Comparison of ENCODE assay signal across 1 cellular context in genomic region chr16:66660422-66661209, GRCh38.
A peak's percentile ranks its signal among the peaks of the same experiment; 100 is the strongest.
TF ChIP-seq lines count a peak whose summit lies in the region.

No MANE protein-coding gene starts in this region.

TF ChIP-seq in K562, 482 proteins besides CTCF, POLR2A, EP300 and RAD21 (continued from another document and continues in another):
- TF ChIP-seq MGA (IDR thresholded peaks at IDR 0.05) (no peak), ZNF311 (CRISPR knock-in tag; IDR thresholded peaks at IDR 0.05) (no peak), ZNF395 (CRISPR knock-in tag; IDR thresholded peaks at IDR 0.05) (no peak), TBP (optimal IDR thresholded peaks at IDR 0.05; ENCODE audit: low read depth, low read length) (peak; percentile 57), ZNF316 (IDR thresholded peaks at IDR 0.05) (peak; percentile 99), PTRF (tag; IDR thresholded peaks at IDR 0.05) (no peak), FOS (IDR thresholded peaks at IDR 0.05; ENCODE audit: extremely low read depth, insufficient read length) (no peak), DEAF1 (CRISPR knock-in tag; IDR thresholded peaks at IDR 0.05) (no peak), NR2C2 (CRISPR knock-in tag; IDR thresholded peaks at IDR 0.05) (no peak), NR2C2 (tag; IDR thresholded peaks at IDR 0.05) (no peak; the same call in 1 of the 2 replicates), MIER1 (IDR thresholded peaks at IDR 0.05; ENCODE audit: low read depth) (no peak), ARID4B (CRISPR knock-in tag; IDR thresholded peaks at IDR 0.05) (no peak), ZEB2 (IDR thresholded peaks at IDR 0.05) (no peak), RBFOX2 (IDR thresholded peaks at IDR 0.05; ENCODE audit: low read depth, low read length) (no peak), POLR2H (tag; IDR thresholded peaks at IDR 0.05; ENCODE audit: low read depth) (no peak), CBX5 (IDR thresholded peaks at IDR 0.05; ENCODE audit: borderline replicate concordance, low read depth) (peak; percentile 55; the same call in 1 of the 2 replicates), ZNF41 (CRISPR knock-in tag; conservative IDR thresholded peaks at IDR 0.05) (no peak), MYNN (IDR thresholded peaks at IDR 0.05) (peak; percentile 49; the same call in 1 of the 2 replicates), MYNN (CRISPR knock-in tag; IDR thresholded peaks at IDR 0.05) (no peak), CBFB (CRISPR knock-in tag; IDR thresholded peaks at IDR 0.05) (no peak), FOXJ2 (tag; IDR thresholded peaks at IDR 0.05) (no peak), SUPT5H (IDR thresholded peaks at IDR 0.05) (no peak), HDAC8 (tag; IDR thresholded peaks at IDR 0.05) (no peak), DIDO1 (tag; IDR thresholded peaks at IDR 0.05; ENCODE audit: low read depth) (no peak), SIRT6 (IDR thresholded peaks at IDR 0.05; ENCODE audit: low read depth, low read length) (no peak), MLLT1 (IDR thresholded peaks at IDR 0.05) (peak in 1 of 2 experiments; percentile 67; a peak in 1 of 4 replicates), BRD4 (IDR thresholded peaks at IDR 0.05) (no peak)
- TF ChIP-seq, protein P1, sequence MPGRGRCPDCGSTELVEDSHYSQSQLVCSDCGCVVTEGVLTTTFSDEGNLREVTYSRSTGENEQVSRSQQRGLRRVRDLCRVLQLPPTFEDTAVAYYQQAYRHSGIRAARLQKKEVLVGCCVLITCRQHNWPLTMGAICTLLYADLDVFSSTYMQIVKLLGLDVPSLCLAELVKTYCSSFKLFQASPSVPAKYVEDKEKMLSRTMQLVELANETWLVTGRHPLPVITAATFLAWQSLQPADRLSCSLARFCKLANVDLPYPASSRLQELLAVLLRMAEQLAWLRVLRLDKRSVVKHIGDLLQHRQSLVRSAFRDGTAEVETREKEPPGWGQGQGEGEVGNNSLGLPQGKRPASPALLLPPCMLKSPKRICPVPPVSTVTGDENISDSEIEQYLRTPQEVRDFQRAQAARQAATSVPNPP (IDR thresholded peaks at IDR 0.05; ENCODE audit: borderline replicate concordance, insufficient read depth, insufficient read length) = no peak
- TF ChIP-seq, protein P2, sequence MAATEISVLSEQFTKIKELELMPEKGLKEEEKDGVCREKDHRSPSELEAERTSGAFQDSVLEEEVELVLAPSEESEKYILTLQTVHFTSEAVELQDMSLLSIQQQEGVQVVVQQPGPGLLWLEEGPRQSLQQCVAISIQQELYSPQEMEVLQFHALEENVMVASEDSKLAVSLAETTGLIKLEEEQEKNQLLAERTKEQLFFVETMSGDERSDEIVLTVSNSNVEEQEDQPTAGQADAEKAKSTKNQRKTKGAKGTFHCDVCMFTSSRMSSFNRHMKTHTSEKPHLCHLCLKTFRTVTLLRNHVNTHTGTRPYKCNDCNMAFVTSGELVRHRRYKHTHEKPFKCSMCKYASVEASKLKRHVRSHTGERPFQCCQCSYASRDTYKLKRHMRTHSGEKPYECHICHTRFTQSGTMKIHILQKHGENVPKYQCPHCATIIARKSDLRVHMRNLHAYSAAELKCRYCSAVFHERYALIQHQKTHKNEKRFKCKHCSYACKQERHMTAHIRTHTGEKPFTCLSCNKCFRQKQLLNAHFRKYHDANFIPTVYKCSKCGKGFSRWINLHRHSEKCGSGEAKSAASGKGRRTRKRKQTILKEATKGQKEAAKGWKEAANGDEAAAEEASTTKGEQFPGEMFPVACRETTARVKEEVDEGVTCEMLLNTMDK (IDR thresholded peaks at IDR 0.05; ENCODE audit: borderline replicate concordance, insufficient read depth, low read depth, low read length, poor library complexity, severe bottlenecking) = peak; percentile 65
- TF ChIP-seq, protein P3, sequence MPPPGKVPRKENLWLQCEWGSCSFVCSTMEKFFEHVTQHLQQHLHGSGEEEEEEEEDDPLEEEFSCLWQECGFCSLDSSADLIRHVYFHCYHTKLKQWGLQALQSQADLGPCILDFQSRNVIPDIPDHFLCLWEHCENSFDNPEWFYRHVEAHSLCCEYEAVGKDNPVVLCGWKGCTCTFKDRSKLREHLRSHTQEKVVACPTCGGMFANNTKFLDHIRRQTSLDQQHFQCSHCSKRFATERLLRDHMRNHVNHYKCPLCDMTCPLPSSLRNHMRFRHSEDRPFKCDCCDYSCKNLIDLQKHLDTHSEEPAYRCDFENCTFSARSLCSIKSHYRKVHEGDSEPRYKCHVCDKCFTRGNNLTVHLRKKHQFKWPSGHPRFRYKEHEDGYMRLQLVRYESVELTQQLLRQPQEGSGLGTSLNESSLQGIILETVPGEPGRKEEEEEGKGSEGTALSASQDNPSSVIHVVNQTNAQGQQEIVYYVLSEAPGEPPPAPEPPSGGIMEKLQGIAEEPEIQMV (tag; conservative IDR thresholded peaks at IDR 0.05; ENCODE audit: low read depth) = no peak
